ENCODE assay signal across 17 cellular contexts in genomic region chr10:89047397-89047796, GRCh38.
"Had no signal": no experiment of that assay in that cellular context is flagged by ENCODE, and none has a peak within 500 bp of the region (broad histone marks: within the 10 kb centered on the region; RNA-seq: fewer than 3 reads in every experiment).

No MANE protein-coding gene starts in this region.

- H3K9me3 ChIP-seq: mucosa of descending colon, upper lobe of left lung had no signal

- ATAC-seq: activated CD4-positive, alpha-beta T cell treated with anti-CD3 and anti-CD28 coated beads for 36 hours; activated CD8-positive, alpha-beta T cell treated with anti-CD3 and anti-CD28 coated beads for 36 hours; activated naive CD8-positive, alpha-beta T cell treated with anti-CD3 and anti-CD28 coated beads, Interleukin-2, amount 50 U/mL, for 24 hours; foreskin keratinocyte; mucosa of descending colon; natural killer cell treated with Interleukin-12 subunit alpha and Interleukin-12 subunit beta and Interleukin-15 and Interleukin-18, amount 100 ng/mL, for 72 hours; sciatic nerve had no signal

- DNase-seq: activated CD4-positive, alpha-beta T cell treated with anti-CD3 and anti-CD28 coated beads for 36 hours; activated CD8-positive, alpha-beta memory T cell treated with anti-CD3 and anti-CD28 coated beads, Interleukin-2, amount 50 U/mL, for 4 hours; activated CD8-positive, alpha-beta T cell treated with anti-CD3 and anti-CD28 coated beads for 36 hours; activated naive CD4-positive, alpha-beta T cell treated with Interleukin-2 at 50 U/mL for 16 hours; activated naive CD8-positive, alpha-beta T cell treated with anti-CD3 and anti-CD28 coated beads, Interleukin-2, amount 50 U/mL, for 24 hours; caudate nucleus; effector CD8-positive, alpha-beta T cell; foreskin keratinocyte; head of caudate nucleus; mucosa of descending colon; nucleus accumbens; upper lobe of left lung; WERI-Rb-1 had no signal

- H3K27ac ChIP-seq: coronary artery, epithelial cell of prostate, foreskin keratinocyte, WERI-Rb-1 had no signal

- H3K36me3 ChIP-seq: upper lobe of left lung, WERI-Rb-1 had no signal

- H3K27me3 ChIP-seq: foreskin keratinocyte, upper lobe of left lung had no signal

- H3K4me3 ChIP-seq: coronary artery, mucosa of descending colon, upper lobe of left lung had no signal
